ENCODE assay signal across 14 cellular contexts in genomic region chr1:153390938-153391710, GRCh38. TPM values are rescaled to one million over a fixed set of nuclear protein-coding genes. Genes with fewer than 3 reads are reported as not detected.
A peak's percentile ranks its signal among the peaks of the same experiment; 100 is the strongest.
DNase-seq lines count a peak whose midpoint lies in the region; ATAC-seq and TF ChIP-seq lines count a peak whose summit lies in the region.
"Had no signal": no experiment of that assay in that cellular context is flagged by ENCODE, and none has a peak within 500 bp of the region (broad histone marks: within the 10 kb centered on the region; RNA-seq: fewer than 3 reads in every experiment).

TSS of gene S100A8 (minus strand) at chr1:153391073. CDS start at chr1:153390535, 538 bp downstream.

- peaks cover 14% of the 10 kb centered on the region for H3K27me3 Mint-ChIP-seq in IgD-negative memory B cell
- peaks cover 18% of the 10 kb centered on the region for H3K27me3 Mint-ChIP-seq in activated T-cell treated with anti-CD3 and anti-CD28 coated beads, Interleukin-2, amount 50 U/mL, for 72 hours (ENCODE audit: low read depth)

- DNase-seq in RPMI7951 (ENCODE audit: low read depth) (peak; percentile 51), cardiac muscle cell (ENCODE audit: low read depth in 1 of 2, low spot score in 1 of 2) (peak; percentile 29 to 38), sigmoid colon (peak; percentile 74), UCSD-AML1 (lab: John Stamatoyannopoulos, UW; ENCODE audit: unreplicated experiment) (no peak), NCI-H446 treated with DMSO at 0.1 percent for 48 hours (lab: John Stamatoyannopoulos, UW) (no peak)
- DNase-seq in activated T-cell treated with anti-CD3 and anti-CD28 coated beads, Interleukin-2, amount 50 U/mL, for 72 hours: no peak
- DNase-seq: activated CD4-positive, alpha-beta T cell treated with anti-CD3 and anti-CD28 coated beads, Interleukin-2, amount 50 U/mL, for 1 hour; ovary had no signal

- H3K4me1 ChIP-seq in cardiac muscle cell (ENCODE audit: low read depth) (no peaks in the 10 kb centered on the region), sigmoid colon (no peaks in the 10 kb centered on the region)

- H3K36me3 ChIP-seq in cardiac muscle cell (no peaks in the 10 kb centered on the region), sigmoid colon (no peaks in the 10 kb centered on the region)
- H3K36me3 ChIP-seq: ovary had no signal

- H3K27ac ChIP-seq in cardiac muscle cell (no peak within 1 kb of the TSS), sigmoid colon (no peak within 1 kb of the TSS)
- H3K27ac ChIP-seq: ovary had no signal

- no peaks in the 10 kb centered on the region for H3K9me3 Mint-ChIP-seq in IgD-negative memory B cell
- no peaks in the 10 kb centered on the region for H3K9me3 Mint-ChIP-seq in activated T-cell treated with anti-CD3 and anti-CD28 coated beads, Interleukin-2, amount 50 U/mL, for 72 hours
- H3K9me3 Mint-ChIP-seq: CD8-positive, alpha-beta T cell had no signal

- no peaks in the 10 kb centered on the region for H3K9me3 ChIP-seq in cardiac muscle cell (ENCODE audit: low read depth)
- H3K9me3 ChIP-seq in sigmoid colon: no peaks in the 10 kb centered on the region
- H3K9me3 ChIP-seq: ovary had no signal

- TF ChIP-seq POLR2A in sigmoid colon (IDR thresholded peaks at IDR 0.05): no peak

- H3K4me3 Mint-ChIP-seq in IgD-negative memory B cell: no peak within 1 kb of the TSS
- H3K4me3 Mint-ChIP-seq in activated T-cell treated with anti-CD3 and anti-CD28 coated beads, Interleukin-2, amount 50 U/mL, for 72 hours: no peak within 1 kb of the TSS
- H3K4me3 Mint-ChIP-seq: CD8-positive, alpha-beta T cell had no signal

- H3K36me3 Mint-ChIP-seq in IgD-negative memory B cell: peaks cover 2% of the 10 kb centered on the region
- no peaks in the 10 kb centered on the region for H3K36me3 Mint-ChIP-seq in activated T-cell treated with anti-CD3 and anti-CD28 coated beads, Interleukin-2, amount 50 U/mL, for 72 hours (ENCODE audit: insufficient read depth in 2 of 2)
- H3K36me3 Mint-ChIP-seq: CD8-positive, alpha-beta T cell had no signal

- intact Hi-C loops in sigmoid colon (cut with DNase I): no loop called here

- H3K4me3 ChIP-seq in cardiac muscle cell: no peak within 1 kb of the TSS
- H3K4me3 ChIP-seq in sigmoid colon: no peak within 1 kb of the TSS
- H3K4me3 ChIP-seq: ovary had no signal

- H3K4me1 Mint-ChIP-seq in IgD-negative memory B cell: peaks cover 0 to 2% (median 0%) of the 10 kb centered on the region in 3 donors
- peaks cover 5% of the 10 kb centered on the region for H3K4me1 Mint-ChIP-seq in activated T-cell treated with anti-CD3 and anti-CD28 coated beads, Interleukin-2, amount 50 U/mL, for 72 hours (ENCODE audit: low read depth)

- peaks cover 3% of the 10 kb centered on the region for H3K27me3 ChIP-seq in cardiac muscle cell
- no peaks in the 10 kb centered on the region for H3K27me3 ChIP-seq in sigmoid colon
- H3K27me3 ChIP-seq: ovary had no signal

- peak within 1 kb of the TSS in 1 of 3 donors; percentile 64 for H3K27ac Mint-ChIP-seq in IgD-negative memory B cell
- H3K27ac Mint-ChIP-seq in activated T-cell treated with anti-CD3 and anti-CD28 coated beads, Interleukin-2, amount 50 U/mL, for 72 hours: no peak within 1 kb of the TSS
- H3K27ac Mint-ChIP-seq: CD8-positive, alpha-beta T cell had no signal

- no peak for TF ChIP-seq CTCF in cardiac muscle cell (IDR thresholded peaks at IDR 0.05; ENCODE audit: low read depth, low read length)
- no peak for TF ChIP-seq CTCF in sigmoid colon (IDR thresholded peaks at IDR 0.05)

- WGBS in sigmoid colon, 2 donors: 48 to 74% methylated on average over 7 of the region's 7 CpGs

- no peak for TF ChIP-seq EP300 in sigmoid colon (IDR thresholded peaks at IDR 0.05)

- no peak for ATAC-seq in GM21825 (IDR thresholded peaks at IDR 0.05; ENCODE audit: unreplicated experiment)
- no peak for ATAC-seq in activated T-cell treated with anti-CD3 and anti-CD28 coated beads, Interleukin-2, amount 50 U/mL, for 72 hours (replicated peaks in 1 of 2)
- ATAC-seq: CD8-positive, alpha-beta T cell had no signal

RNA-seq across cellular contexts. Expression of gene S100A8, which starts in this region (rescaled TPM):
- polyA plus RNA-seq in IgD-negative memory B cell: 28.0 TPM
- 0.68 and 4.7 TPM in 2 replicates for total RNA-seq in RPMI7951 (2014; rRNA removed; shearing (Covaris generic))
- 1.9 TPM in 1 of 2 replicates, not detected in the other for total RNA-seq in cardiac muscle cell
- 4.4 and 12.2 TPM in 2 replicates for polyA plus RNA-seq in cardiac muscle cell
- 100 to 1,000 TPM in 1 of 4 donors, 10 to 100 TPM in 2, not detected in 1; 14.2 to 103 (median 32.1) TPM for total RNA-seq in sigmoid colon
- 100 to 1,000 TPM in 1 of 3 donors, 10 to 100 TPM in 2; 68.8 to 109 (median 95.7) TPM for polyA plus RNA-seq in sigmoid colon
- total RNA-seq in activated T-cell treated with anti-CD3 and anti-CD28 coated beads, Interleukin-2, amount 50 U/mL, for 72 hours: not detected
- total RNA-seq: astrocyte, glomerular endothelial cell, OCI-LY7 had no signal

Comparison
In these comparisons a context has a peak if more than half of its experiments do, and no peak if none do; other contexts are left out.
1. DNase-seq: peak in RPMI7951 (single experiment), cardiac muscle cell (2 of 2) and sigmoid colon (single experiment); none in UCSD-AML1 (single experiment), activated T-cell treated with anti-CD3 and anti-CD28 coated beads, Interleukin-2, amount 50 U/mL, for 72 hours (0 of 2) and NCI-H446 treated with DMSO at 0.1 percent for 48 hours (single experiment).